In genomic region chr18:31549416-31549815, GRCh38 we compare ENCODE assay signal across 25 cellular contexts. TPM values are rescaled to one million over a fixed set of nuclear protein-coding genes. Genes with fewer than 3 reads are reported as not detected.
"Had no signal": no experiment of that assay in that cellular context is flagged by ENCODE, and none has a peak within 500 bp of the region (broad histone marks: within the 10 kb centered on the region; RNA-seq: fewer than 3 reads in every experiment).

No MANE protein-coding gene starts in this region.

- H2AFZ ChIP-seq: parathyroid adenoma had no signal

- H3K36me3 ChIP-seq: adrenal gland, breast epithelium, gastrocnemius medialis, spleen, thoracic aorta, upper lobe of right lung had no signal

- DNase-seq: activated B cell treated with CpG ODN at 0.5 μM for 24 hours; activated CD4-positive, alpha-beta memory T cell treated with anti-CD3 and anti-CD28 coated beads for 36 hours; activated CD4-positive, alpha-beta T cell treated with anti-CD3 and anti-CD28 coated beads for 4 hours; activated gamma-delta T cell treated with Interleukin-2 at 50 U/mL for 16 hours; activated T-cell treated with anti-CD3 and anti-CD28 coated beads for 4 hours; adrenal gland; cerebellar nuclear complex; effector CD4-positive, alpha-beta T cell; gastrocnemius medialis; head of caudate nucleus; kidney glomerular epithelial cell; naive thymus-derived CD8-positive, alpha-beta T cell; spleen; stimulated activated CD4-positive, alpha-beta T cell treated with anti-CD3 and anti-CD28 coated beads, Interleukin-4, amount 100 ng/mL, for 4 hours; stimulated activated naive B cell treated with anti-CD40 and anti-IgM and Interleukin-4, amounts not matched to agents 10 μg/mL and 1 μg/mL and 100 μg/mL, for 72 hours; upper lobe of right lung had no signal

- H3K27ac ChIP-seq: adrenal gland, breast epithelium, gastrocnemius medialis, parathyroid adenoma, spleen, thoracic aorta, upper lobe of right lung had no signal

- H3K4me3 Mint-ChIP-seq: activated B cell treated with CpG ODN at 0.5 μM for 24 hours; activated CD4-positive, alpha-beta memory T cell treated with anti-CD3 and anti-CD28 coated beads for 36 hours; activated T-helper 1 cell treated with anti-CD3 and anti-CD28 coated beads, Interleukin-12 subunit alpha, Interleukin-12 subunit beta, Interleukin-2, Interleukin-4 antibody, amounts not matched to agents 30 ng/mL and 10 ng/mL and 1 ng/mL, durations not matched to agents 14 hours and 24 hours and 36 hours; memory B cell; naive thymus-derived CD8-positive, alpha-beta T cell; stimulated activated naive B cell treated with anti-CD40 and anti-IgM and Interleukin-4, amounts not matched to agents 10 μg/mL and 1 μg/mL and 100 μg/mL, for 72 hours had no signal

- H3K27ac Mint-ChIP-seq: activated B cell treated with CpG ODN at 0.5 μM for 24 hours; activated CD4-positive, alpha-beta memory T cell treated with anti-CD3 and anti-CD28 coated beads for 36 hours; activated naive CD4-positive, alpha-beta T cell treated with anti-CD3 and anti-CD28 coated beads, Interleukin-2, amount 50 U/mL, for 72 hours; activated T-helper 1 cell treated with anti-CD3 and anti-CD28 coated beads, Interleukin-12 subunit alpha, Interleukin-12 subunit beta, Interleukin-2, Interleukin-4 antibody, amounts not matched to agents 30 ng/mL and 10 ng/mL and 1 ng/mL, durations not matched to agents 14 hours and 24 hours and 36 hours; memory B cell; naive thymus-derived CD8-positive, alpha-beta T cell; stimulated activated naive B cell treated with anti-CD40 and anti-IgM and Interleukin-4, amounts not matched to agents 10 μg/mL and 1 μg/mL and 100 μg/mL, for 72 hours had no signal

- H3K9me3 ChIP-seq: adrenal gland, breast epithelium, gastrocnemius medialis, spleen, thoracic aorta, upper lobe of right lung had no signal

- H3K9me3 Mint-ChIP-seq: activated B cell treated with CpG ODN at 0.5 μM for 24 hours; activated CD4-positive, alpha-beta memory T cell treated with anti-CD3 and anti-CD28 coated beads for 36 hours; activated naive CD4-positive, alpha-beta T cell treated with anti-CD3 and anti-CD28 coated beads, Interleukin-2, amount 50 U/mL, for 72 hours; activated T-helper 1 cell treated with anti-CD3 and anti-CD28 coated beads, Interleukin-12 subunit alpha, Interleukin-12 subunit beta, Interleukin-2, Interleukin-4 antibody, amounts not matched to agents 30 ng/mL and 10 ng/mL and 1 ng/mL, durations not matched to agents 14 hours and 24 hours and 36 hours; memory B cell; naive thymus-derived CD8-positive, alpha-beta T cell; stimulated activated naive B cell treated with anti-CD40 and anti-IgM and Interleukin-4, amounts not matched to agents 10 μg/mL and 1 μg/mL and 100 μg/mL, for 72 hours had no signal

- H3K4me1 Mint-ChIP-seq: activated B cell treated with CpG ODN at 0.5 μM for 24 hours; naive thymus-derived CD8-positive, alpha-beta T cell; stimulated activated naive B cell treated with anti-CD40 and anti-IgM and Interleukin-4, amounts not matched to agents 10 μg/mL and 1 μg/mL and 100 μg/mL, for 72 hours had no signal

- H3K4me1 ChIP-seq: adrenal gland, breast epithelium, gastrocnemius medialis, parathyroid adenoma, spleen, upper lobe of right lung had no signal

- H3K36me3 Mint-ChIP-seq: activated CD4-positive, alpha-beta memory T cell treated with anti-CD3 and anti-CD28 coated beads for 36 hours; activated naive CD4-positive, alpha-beta T cell treated with anti-CD3 and anti-CD28 coated beads, Interleukin-2, amount 50 U/mL, for 72 hours; memory B cell; naive thymus-derived CD8-positive, alpha-beta T cell; stimulated activated naive B cell treated with anti-CD40 and anti-IgM and Interleukin-4, amounts not matched to agents 10 μg/mL and 1 μg/mL and 100 μg/mL, for 72 hours had no signal

- H3K9ac ChIP-seq: parathyroid adenoma had no signal

- H3K79me2 ChIP-seq: parathyroid adenoma had no signal

- H3K4me3 ChIP-seq: adrenal gland, breast epithelium, gastrocnemius medialis, spleen, thoracic aorta, upper lobe of right lung had no signal

- ATAC-seq: activated naive CD4-positive, alpha-beta T cell treated with anti-CD3 and anti-CD28 coated beads, Interleukin-2, amount 50 U/mL, for 72 hours; esophagus mucosa; gastrocnemius medialis; naive thymus-derived CD8-positive, alpha-beta T cell; stimulated activated naive B cell treated with anti-CD40 and anti-IgM and Interleukin-4, amounts not matched to agents 10 μg/mL and 1 μg/mL and 100 μg/mL, for 72 hours; upper lobe of right lung had no signal

- FAIRE-seq: astrocyte had no signal

- H3K27me3 ChIP-seq: adrenal gland, breast epithelium, gastrocnemius medialis, upper lobe of right lung had no signal

RNA-seq across cellular contexts. Expression of gene TTR, which starts 42.3 kb away (rescaled TPM):
- total RNA-seq: activated B cell treated with CpG ODN at 0.5 μM for 24 hours; activated CD4-positive, alpha-beta memory T cell treated with anti-CD3 and anti-CD28 coated beads for 36 hours; activated naive CD4-positive, alpha-beta T cell treated with anti-CD3 and anti-CD28 coated beads, Interleukin-2, amount 50 U/mL, for 72 hours; activated T-helper 1 cell treated with anti-CD3 and anti-CD28 coated beads, Interleukin-12 subunit alpha, Interleukin-12 subunit beta, Interleukin-2, Interleukin-4 antibody, amounts not matched to agents 30 ng/mL and 10 ng/mL and 1 ng/mL, durations not matched to agents 14 hours and 24 hours and 36 hours; astrocyte; breast epithelium; naive thymus-derived CD8-positive, alpha-beta T cell; renal cortical epithelial cell; spleen; thoracic aorta; upper lobe of right lung had no signal
- polyA plus RNA-seq: naive thymus-derived CD8-positive, alpha-beta T cell had no signal

RNA-seq across cellular contexts. Expression of gene DSG2, which starts 51.4 kb away (rescaled TPM):
- total RNA-seq: activated B cell treated with CpG ODN at 0.5 μM for 24 hours had no signal
